16 cellular contexts compared by ENCODE assay signal in genomic region chr11:70077411-70078094, GRCh38. TPM values are rescaled to one million over a fixed set of nuclear protein-coding genes. Genes with fewer than 3 reads are reported as not detected.
DNase-seq lines count a peak whose midpoint lies in the region; ATAC-seq, FAIRE-seq and TF ChIP-seq lines count a peak whose summit lies in the region.
"Had no signal": no experiment of that assay in that cellular context is flagged by ENCODE, and none has a peak within 500 bp of the region (broad histone marks: within the 10 kb centered on the region; RNA-seq: fewer than 3 reads in every experiment).

No MANE protein-coding gene starts in this region.

- ATAC-seq in A549: no peak
- ATAC-seq: activated T-helper 17 cell treated with anti-CD3 and anti-CD28 coated beads, Interleukin-2, amount 50 U/mL, for 72 hours; naive thymus-derived CD4-positive, alpha-beta T cell had no signal

- H3K27me3 ChIP-seq in HUES6 (ENCODE audit: control insufficient read depth, insufficient read depth, low read length) (peaks cover 94% of the 10 kb centered on the region), right atrium auricular region (no peaks in the 10 kb centered on the region)

- no peaks in the 10 kb centered on the region for H3K9me3 ChIP-seq in A549
- H3K9me3 ChIP-seq in HUES6 (ENCODE audit: control insufficient read depth, insufficient read depth, low read depth, low read length): no peaks in the 10 kb centered on the region
- H3K9me3 ChIP-seq in right atrium auricular region: no peaks in the 10 kb centered on the region

- H3K4me1 Mint-ChIP-seq in osteocyte (ENCODE audit: unreplicated experiment): peaks cover 2% of the 10 kb centered on the region
- no peaks in the 10 kb centered on the region for H3K4me1 Mint-ChIP-seq in activated naive CD4-positive, alpha-beta T cell treated with anti-CD3 and anti-CD28 coated beads for 36 hours (ENCODE audit: low read depth)

- H3K4me3 ChIP-seq in A549: peak overlapping the region; percentile 38
- H3K4me3 ChIP-seq in HUES6 (ENCODE audit: low read depth, low read length): peak overlapping the region; percentile 58
- peak overlapping the region; percentile 20 to 44 for H3K4me3 ChIP-seq in right atrium auricular region
- H3K4me3 ChIP-seq: K562 had no signal

- no peak overlapping the region for H3K9ac ChIP-seq in HUES6 (ENCODE audit: low read length)

- no peak for DNase-seq in A549 (ENCODE audit: low read depth in 1 of 2, low spot score in 1 of 2)
- DNase-seq in right atrium auricular region (ENCODE audit: low spot score): no peak
- no peak for DNase-seq in osteocyte (ENCODE audit: extremely low spot score, unreplicated experiment)
- no peak for DNase-seq in NCI-H2029 (lab: John Stamatoyannopoulos, UW)
- DNase-seq in activated naive CD4-positive, alpha-beta T cell treated with anti-CD3 and anti-CD28 coated beads for 36 hours: no peak
- no peak for DNase-seq in hepatic stellate cell (ENCODE audit: low spot score)
- no peak for DNase-seq in cortex of kidney (lab: John Stamatoyannopoulos, UW)
- DNase-seq: activated CD4-positive, alpha-beta T cell treated with anti-CD3 and anti-CD28 coated beads, Interleukin-2, amount 50 U/mL, for 1 hour; AML-193; naive thymus-derived CD4-positive, alpha-beta T cell; NCI-H1694 had no signal

- peak overlapping the region; percentile 26 for H3K4me3 Mint-ChIP-seq in osteocyte (ENCODE audit: unreplicated experiment)
- no peak overlapping the region for H3K4me3 Mint-ChIP-seq in activated naive CD4-positive, alpha-beta T cell treated with anti-CD3 and anti-CD28 coated beads for 36 hours
- H3K4me3 Mint-ChIP-seq: activated T-helper 17 cell treated with anti-CD3 and anti-CD28 coated beads, Interleukin-2, amount 50 U/mL, for 72 hours; naive thymus-derived CD4-positive, alpha-beta T cell had no signal

- POLR2A ChIA-PET in A549 (lab: Yijun Ruan, JAX): no interaction called here

- CTCF ChIA-PET in A549 (lab: Yijun Ruan, JAX): interaction anchor here (0.9 kb wide), 1 partner anchor 135 kb away, joined by 3 read pairs; no protein-coding TSS in a partner anchor
- CTCF ChIA-PET in activated naive CD4-positive, alpha-beta T cell treated with anti-CD3 and anti-CD28 coated beads for 36 hours (lab: Charles Lee): interaction anchor here (1.3 kb wide), 1 partner anchor 10 kb away, joined by 4 read pairs; no protein-coding TSS in a partner anchor

- H3K27me3 Mint-ChIP-seq in osteocyte (ENCODE audit: unreplicated experiment): peaks cover 84% of the 10 kb centered on the region
- peaks cover 45% of the 10 kb centered on the region for H3K27me3 Mint-ChIP-seq in activated naive CD4-positive, alpha-beta T cell treated with anti-CD3 and anti-CD28 coated beads for 36 hours (ENCODE audit: low read depth)

- H3K36me3 Mint-ChIP-seq in osteocyte (ENCODE audit: unreplicated experiment): no peaks in the 10 kb centered on the region
- H3K36me3 Mint-ChIP-seq in activated naive CD4-positive, alpha-beta T cell treated with anti-CD3 and anti-CD28 coated beads for 36 hours (ENCODE audit: low read depth): no peaks in the 10 kb centered on the region
- H3K36me3 Mint-ChIP-seq: naive thymus-derived CD4-positive, alpha-beta T cell had no signal

- no peak overlapping the region for H3K27ac Mint-ChIP-seq in osteocyte (ENCODE audit: unreplicated experiment)
- H3K27ac Mint-ChIP-seq in activated naive CD4-positive, alpha-beta T cell treated with anti-CD3 and anti-CD28 coated beads for 36 hours: no peak overlapping the region
- H3K27ac Mint-ChIP-seq: activated T-helper 17 cell treated with anti-CD3 and anti-CD28 coated beads, Interleukin-2, amount 50 U/mL, for 72 hours; naive thymus-derived CD4-positive, alpha-beta T cell had no signal

- intact Hi-C loops in activated naive CD4-positive, alpha-beta T cell treated with anti-CD3 and anti-CD28 coated beads for 36 hours (cut with micrococcal nuclease): no loop called here

- H3K36me3 ChIP-seq in HUES6 (ENCODE audit: control insufficient read depth, insufficient read depth, low read length): no peaks in the 10 kb centered on the region
- H3K36me3 ChIP-seq in right atrium auricular region: no peaks in the 10 kb centered on the region

- TF ChIP-seq CTCF in A549 (IDR thresholded peaks at IDR 0.05) (no peak), right atrium auricular region (IDR thresholded peaks at IDR 0.05) (no peak), osteocyte (IDR thresholded peaks at IDR 0.05) (no peak)

- H3K27ac ChIP-seq in A549: no peak overlapping the region; a peak in 1 of 6 replicates
- H3K27ac ChIP-seq in HUES6 (ENCODE audit: low read depth, low read length): no peak overlapping the region
- peak overlapping the region; percentile 31 to 37 for H3K27ac ChIP-seq in right atrium auricular region

- no peak for TF ChIP-seq RAD21 in A549 (conservative IDR thresholded peaks at IDR 0.05 in 1 of 2, IDR thresholded peaks at IDR 0.05 in 1 of 2)

- no peaks in the 10 kb centered on the region; the same call in 2 of the 3 replicates for H3K4me1 ChIP-seq in A549
- H3K4me1 ChIP-seq in HUES6 (ENCODE audit: control insufficient read depth, insufficient read depth, low read length): peaks cover 27% of the 10 kb centered on the region
- H3K4me1 ChIP-seq in right atrium auricular region: peaks cover 0 to 19% of the 10 kb centered on the region in 2 donors

- no peak for TF ChIP-seq EP300 in A549 (IDR thresholded peaks at IDR 0.05)

- WGBS in A549 (ENCODE audit: missing lambda C conversion rate): 70% methylated on average over 24 of the region's 26 CpGs

- TF ChIP-seq POLR2A in A549 (IDR thresholded peaks at IDR 0.05; ENCODE audit: low read length): no peak

- H3K9me3 Mint-ChIP-seq in osteocyte (ENCODE audit: unreplicated experiment): no peaks in the 10 kb centered on the region
- H3K9me3 Mint-ChIP-seq in activated naive CD4-positive, alpha-beta T cell treated with anti-CD3 and anti-CD28 coated beads for 36 hours: no peaks in the 10 kb centered on the region
- H3K9me3 Mint-ChIP-seq: activated T-helper 17 cell treated with anti-CD3 and anti-CD28 coated beads, Interleukin-2, amount 50 U/mL, for 72 hours had no signal

- FAIRE-seq in A549 (lab: Jason Lieb, UNC): no peak
- FAIRE-seq: endothelial cell of umbilical vein, G401.6, K562 had no signal

- H3K4me2 ChIP-seq in A549: peak overlapping the region; percentile 69

TF ChIP-seq in A549, 52 proteins besides CTCF, POLR2A, EP300 and RAD21:
- TF ChIP-seq FOSB (CRISPR knock-in tag; IDR thresholded peaks at IDR 0.05) (no peak), POLR2AphosphoS2 (conservative IDR thresholded peaks at IDR 0.05; ENCODE audit: low read length) (no peak), ESRRA (IDR thresholded peaks at IDR 0.05; ENCODE audit: borderline replicate concordance, low read length) (no peak), KDM5A (IDR thresholded peaks at IDR 0.05) (no peak), SREBF2 (IDR thresholded peaks at IDR 0.05) (no peak), MAX (IDR thresholded peaks at IDR 0.05) (no peak), HES2 (IDR thresholded peaks at IDR 0.05) (no peak), ZC3H11A (IDR thresholded peaks at IDR 0.05) (no peak), TP53 (CRISPR knock-in tag; IDR thresholded peaks at IDR 0.05) (no peak), JUN (IDR thresholded peaks at IDR 0.05) (no peak), ZFP36 (IDR thresholded peaks at IDR 0.05; ENCODE audit: borderline replicate concordance, partially characterized antibody) (no peak), HOXA7 (CRISPR knock-in tag; IDR thresholded peaks at IDR 0.05) (no peak), MAFK (IDR thresholded peaks at IDR 0.05; ENCODE audit: partially characterized antibody) (no peak), RNF2 (IDR thresholded peaks at IDR 0.05; ENCODE audit: borderline replicate concordance, low read depth) (no peak)

RNA-seq across cellular contexts. Expression of gene ANO1, which starts 0.6 kb away (rescaled TPM):
- polyA plus RNA-seq in A549 (2011; rRNA removed): 0.44 and 0.54 TPM in 2 replicates
- polyA plus RNA-seq in A549 (2012; cell fraction: cytosol; rRNA removed): 0.28 and 0.41 TPM in 2 replicates
- polyA plus RNA-seq in A549 (2012; cell fraction: nucleus; rRNA removed): 0.58 and 0.80 TPM in 2 replicates
- 0.27 to 0.49 TPM (median 0.45 TPM) in 3 replicates for polyA plus RNA-seq in A549 (2017; fragmentation: RNase III; extraction: RNeasy Plus Mini Kit Qiagen cat#74134 plus additional on column Dnase treatment)
- polyA minus RNA-seq in A549 (2011; rRNA and poly(A)+ RNA removed): 0.08 and 0.68 TPM in 2 replicates
- 10 to 100 TPM; 10.2 to 29.4 TPM for total RNA-seq in right atrium auricular region
- total RNA-seq in osteocyte: not detected in 2 replicates
- not detected for total RNA-seq in activated naive CD4-positive, alpha-beta T cell treated with anti-CD3 and anti-CD28 coated beads for 36 hours
- total RNA-seq: K562; naive thymus-derived CD4-positive, alpha-beta T cell had no signal
- polyA plus RNA-seq: K562; naive thymus-derived CD4-positive, alpha-beta T cell had no signal

Comparison
In these comparisons a context has a peak if more than half of its experiments do, and no peak if none do; other contexts are left out.
1. H3K27ac ChIP-seq: peak in right atrium auricular region (2 of 2); none in A549 (0 of 2) and HUES6 (single experiment).
2. Peak in every context shown above with its lines, with median percentiles within 50 percentile points of each other: H3K4me3 ChIP-seq.